In genomic region chr3:71128951-71129350, GRCh38 we compare ENCODE assay signal across 10 cellular contexts.
DNase-seq lines count a peak whose midpoint lies in the region; ATAC-seq, FAIRE-seq and TF ChIP-seq lines count a peak whose summit lies in the region.
"Had no signal": no experiment of that assay in that cellular context is flagged by ENCODE, and none has a peak within 500 bp of the region (broad histone marks: within the 10 kb centered on the region; RNA-seq: fewer than 3 reads in every experiment).

No MANE protein-coding gene starts in this region.

- H3K4me1 Mint-ChIP-seq in activated CD4-positive, alpha-beta memory T cell treated with anti-CD3 and anti-CD28 coated beads for 36 hours (ENCODE audit: low read depth) = peaks cover 65% of the 10 kb centered on the region

- H3K9me3 Mint-ChIP-seq in activated CD4-positive, alpha-beta memory T cell treated with anti-CD3 and anti-CD28 coated beads for 36 hours = no peaks in the 10 kb centered on the region

- TF ChIP-seq CTCF in HL-60 (IDR thresholded peaks at IDR 0.05; ENCODE audit: insufficient read depth, low read length) (no peak), foreskin fibroblast (IDR thresholded peaks at IDR 0.05; ENCODE audit: low read depth, low read length) (no peak)

- H3K27me3 ChIP-seq in HL-60 (ENCODE audit: insufficient read depth, poor library complexity, severe bottlenecking) = no peaks in the 10 kb centered on the region
- H3K27me3 ChIP-seq in small intestine (ENCODE audit: control insufficient read depth in 2 of 2, insufficient read depth in 2 of 2, low read length in 2 of 2) = no peaks in the 10 kb centered on the region

- CTCF ChIA-PET in activated CD4-positive, alpha-beta memory T cell treated with anti-CD3 and anti-CD28 coated beads for 36 hours (lab: Charles Lee) = interaction anchor here (0.7 to 1.4 kb wide), 6 partner anchors 41 to 579 kb away, joined by 3 to 5 read pairs (median 3); no protein-coding TSS in a partner anchor

- peaks cover 14 to 32% of the 10 kb centered on the region in 2 donors for H3K4me1 ChIP-seq in small intestine (ENCODE audit: control insufficient read depth in 2 of 2, insufficient read depth in 1 of 2, low read depth in 1 of 2, low read length in 1 of 2)

- H3K4me3 Mint-ChIP-seq in activated CD4-positive, alpha-beta memory T cell treated with anti-CD3 and anti-CD28 coated beads for 36 hours = peak overlapping the region; percentile 93

- H3K27ac ChIP-seq in HL-60 (replicated peaks) (peak overlapping the region; percentile 58), small intestine (ENCODE audit: low read depth in 1 of 2, low read length in 1 of 2) (peak overlapping the region; percentile 59 to 68)

- WGBS in small intestine, 3 donors = 2 to 11% (median 3%) methylated on average over 6 of the region's 6 CpGs

- no peaks in the 10 kb centered on the region for H3K27me3 Mint-ChIP-seq in activated CD4-positive, alpha-beta memory T cell treated with anti-CD3 and anti-CD28 coated beads for 36 hours

- no peak overlapping the region for H3K4me3 ChIP-seq in HL-60 (replicated peaks; ENCODE audit: insufficient read depth, low read length)
- peak overlapping the region; percentile 55 to 75 for H3K4me3 ChIP-seq in foreskin fibroblast (ENCODE audit: low read depth in 1 of 2, low read length in 2 of 2)
- H3K4me3 ChIP-seq in small intestine (ENCODE audit: low read depth in 1 of 2, low read length in 2 of 2) = peak overlapping the region in 1 of 2 donors; percentile 68

- no peak for DNase-seq in HL-60 (ENCODE audit: low read depth in 1 of 2, low spot score in 1 of 2)
- DNase-seq in activated CD4-positive, alpha-beta memory T cell treated with anti-CD3 and anti-CD28 coated beads for 36 hours = peak; percentile 42
- DNase-seq in foreskin fibroblast = no peak
- no peak for DNase-seq in small intestine
- no peak for DNase-seq in HuH-7.5 (ENCODE audit: low spot score)
- DNase-seq in AML-193 (lab: John Stamatoyannopoulos, UW) = no peak
- no peak for DNase-seq in AG20443 (ENCODE audit: low spot score)
- DNase-seq: RPMI8226 had no signal

- H3K36me3 Mint-ChIP-seq in activated CD4-positive, alpha-beta memory T cell treated with anti-CD3 and anti-CD28 coated beads for 36 hours = peaks cover 11% of the 10 kb centered on the region

- no peaks in the 10 kb centered on the region for H3K36me3 ChIP-seq in small intestine (ENCODE audit: control insufficient read depth in 2 of 2, insufficient read depth in 2 of 2, low read length in 2 of 2)

- no peaks in the 10 kb centered on the region for H3K9me3 ChIP-seq in small intestine (ENCODE audit: control insufficient read depth, low read depth)

- intact Hi-C loops in activated CD4-positive, alpha-beta memory T cell treated with anti-CD3 and anti-CD28 coated beads for 36 hours (cut with micrococcal nuclease) = loop anchor here (1.0 to 5.0 kb wide), 7 partner anchors 20 to 383 kb away; no protein-coding TSS in a partner anchor

- POLR2A ChIA-PET in activated CD4-positive, alpha-beta memory T cell treated with anti-CD3 and anti-CD28 coated beads for 36 hours (lab: Charles Lee) = interaction anchor here (0.9 to 3.9 kb wide), 8 partner anchors 9 to 454 kb away, joined by 4 to 29 read pairs (median 8); partner anchors contain the start of gene FOXP1

- H3K27ac Mint-ChIP-seq in activated CD4-positive, alpha-beta memory T cell treated with anti-CD3 and anti-CD28 coated beads for 36 hours = peak overlapping the region; percentile 94

- FAIRE-seq in small intestine (lab: Jason Lieb, UNC) = no peak

- ATAC-seq in GM21825 (IDR thresholded peaks at IDR 0.05; ENCODE audit: unreplicated experiment) = no peak
- ATAC-seq: HCT116 had no signal
